8 cellular contexts compared by ENCODE assay signal in the genomic region with DNA sequence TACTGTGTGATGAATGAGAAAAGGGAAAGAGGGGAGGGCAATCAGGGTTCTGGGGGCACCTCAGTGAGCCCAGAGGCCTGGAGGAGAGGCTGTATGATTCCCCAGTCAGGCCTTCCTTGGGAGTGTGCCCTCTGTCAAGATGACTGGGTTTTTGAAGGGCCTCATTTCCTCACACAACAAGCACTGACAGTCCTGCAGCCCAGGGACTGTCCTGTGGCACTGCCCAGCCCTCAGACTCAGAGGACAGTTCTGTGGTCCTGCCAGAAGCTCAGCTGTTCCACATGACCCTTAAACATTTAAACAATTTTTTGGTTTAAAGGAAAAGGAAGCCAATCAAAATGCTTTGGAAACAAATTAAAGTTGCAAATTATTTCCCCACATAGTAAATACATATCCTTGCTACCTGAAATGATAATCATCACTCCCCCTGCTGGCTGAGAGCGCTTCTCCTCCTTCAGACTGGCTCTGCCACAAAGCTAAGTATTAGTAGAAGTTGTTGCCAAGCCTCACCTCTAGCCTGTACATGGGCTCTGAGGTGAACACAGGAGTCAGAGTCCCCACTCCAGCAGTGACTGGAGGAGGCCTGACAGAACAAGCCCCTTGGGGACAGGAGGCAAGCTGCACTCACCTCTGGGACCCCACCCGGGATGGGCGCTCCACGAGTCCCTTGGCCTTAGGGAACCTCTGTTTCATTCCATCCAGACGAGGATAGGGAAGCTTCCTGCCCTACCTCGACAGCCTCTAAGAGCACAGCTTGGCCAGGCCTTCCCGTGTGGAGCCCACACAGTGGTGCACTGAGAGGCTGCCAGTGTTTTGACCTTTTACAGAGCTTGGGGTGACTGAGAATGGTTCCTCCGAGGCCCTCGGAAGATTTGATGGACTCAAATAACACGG.
DNase-seq lines count a peak whose midpoint lies in the region; ATAC-seq and TF ChIP-seq lines count a peak whose summit lies in the region.

No MANE protein-coding gene starts in this region.

- H3K36me3 ChIP-seq in fibroblast of lung (ENCODE audit: control insufficient read depth, insufficient read depth, low read length) (no peaks in the 10 kb centered on the region), parathyroid adenoma (ENCODE audit: control insufficient read depth, insufficient read depth, low read length) (no peaks in the 10 kb centered on the region)

- H3K27ac ChIP-seq in fibroblast of lung (ENCODE audit: insufficient read depth, low read length), result no peak overlapping the region
- H3K27ac ChIP-seq in parathyroid adenoma, result no peak overlapping the region

- H3K79me2 ChIP-seq in fibroblast of lung (ENCODE audit: control insufficient read depth, insufficient read depth, low read length), result no peaks in the 10 kb centered on the region
- no peaks in the 10 kb centered on the region for H3K79me2 ChIP-seq in parathyroid adenoma

- H3K4me2 ChIP-seq in fibroblast of lung (ENCODE audit: extremely low read depth, insufficient read depth, low read length) (no peak overlapping the region), parathyroid adenoma (ENCODE audit: low read length) (no peak overlapping the region)

- no peaks in the 10 kb centered on the region for H4K20me1 ChIP-seq in fibroblast of lung (ENCODE audit: control insufficient read depth, extremely low read depth, insufficient read depth, low read length)

- H2AFZ ChIP-seq in fibroblast of lung (ENCODE audit: low read length) (no peak overlapping the region), parathyroid adenoma (no peak overlapping the region)

- no peaks in the 10 kb centered on the region for H3K4me1 ChIP-seq in fibroblast of lung (ENCODE audit: control insufficient read depth, extremely low read depth, insufficient read depth, low read length)
- no peaks in the 10 kb centered on the region for H3K4me1 ChIP-seq in parathyroid adenoma

- ATAC-seq in GM21717 (IDR thresholded peaks at IDR 0.05; ENCODE audit: unreplicated experiment), result no peak
- ATAC-seq in HG03457 (IDR thresholded peaks at IDR 0.05; ENCODE audit: unreplicated experiment), result no peak

- H3K4me3 ChIP-seq in fibroblast of lung (replicated peaks in 1 of 4; ENCODE audit: control extremely low read depth in 1 of 4, insufficient read depth in 1 of 4, low read depth in 3 of 4, low read length in 4 of 4) (no peak overlapping the region), parathyroid adenoma (ENCODE audit: low read depth, low read length) (no peak overlapping the region)

- TF ChIP-seq CTCF in LNCAP (IDR thresholded peaks at IDR 0.05) (peak; percentile 77), fibroblast of lung (conservative IDR thresholded peaks at IDR 0.05 in 1 of 2, IDR thresholded peaks at IDR 0.05 in 1 of 2; ENCODE audit: low read depth in 1 of 2, low read length in 2 of 2) (peak; percentile 53 to 73), parathyroid adenoma (IDR thresholded peaks at IDR 0.05) (peak; percentile 82)

- DNase-seq in NCI-H1436 (lab: John Stamatoyannopoulos, UW) (peak; percentile 27), NCI-H1436 treated with DMSO at 0.1 percent for 48 hours (lab: John Stamatoyannopoulos, UW) (no peak), fibroblast of lung (ENCODE audit: low read depth in 2 of 2) (peak; percentile 47 to 67)
- DNase-seq in activated CD4-positive, alpha-beta T cell treated with anti-CD3 and anti-CD28 coated beads, Interleukin-2, amount 50 U/mL, for 1 hour, result peak; percentile 62

- no peak overlapping the region for H3K9ac ChIP-seq in fibroblast of lung (ENCODE audit: insufficient read depth, low read length)
- no peak overlapping the region for H3K9ac ChIP-seq in parathyroid adenoma

- H3K9me3 ChIP-seq in fibroblast of lung (ENCODE audit: control insufficient read depth, insufficient read depth, low read depth, low read length) (no peaks in the 10 kb centered on the region), parathyroid adenoma (ENCODE audit: control insufficient read depth, low read length) (no peaks in the 10 kb centered on the region)

- H3K27me3 ChIP-seq in fibroblast of lung (ENCODE audit: control insufficient read depth, insufficient read depth, low read length) (no peaks in the 10 kb centered on the region), parathyroid adenoma (ENCODE audit: control insufficient read depth, insufficient read depth, low read length) (no peaks in the 10 kb centered on the region)
